ENCODE assay signal across 18 cellular contexts in the genomic region with DNA sequence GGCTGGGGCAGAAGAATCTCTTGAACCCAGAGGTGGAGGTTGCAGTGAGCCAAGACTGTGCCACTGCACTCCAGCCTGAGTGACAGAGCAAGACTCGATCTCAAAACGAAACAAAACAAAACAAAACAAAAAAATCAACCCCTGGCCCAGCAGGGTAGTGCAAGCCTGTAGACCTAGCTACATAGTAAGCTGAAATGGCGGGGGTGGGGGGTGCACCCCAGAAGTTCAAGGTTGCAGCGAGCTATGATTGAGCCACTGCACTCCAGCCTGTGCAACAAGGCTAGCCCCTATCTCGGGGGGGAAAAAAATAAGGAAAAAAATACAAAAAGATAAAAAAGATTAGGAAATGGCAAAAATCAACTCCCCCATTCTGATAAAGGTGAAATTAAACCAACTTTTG. TPM values are rescaled to one million over a fixed set of nuclear protein-coding genes. Genes with fewer than 3 reads are reported as not detected.
A peak's percentile ranks its signal among the peaks of the same experiment; 100 is the strongest.
DNase-seq lines count a peak whose midpoint lies in the region; ATAC-seq, FAIRE-seq and TF ChIP-seq lines count a peak whose summit lies in the region.
"Had no signal": no experiment of that assay in that cellular context is flagged by ENCODE, and none has a peak within 500 bp of the region (broad histone marks: within the 10 kb centered on the region; RNA-seq: fewer than 3 reads in every experiment).

No MANE protein-coding gene starts in this region.

- no peak overlapping the region for H3K4me3 Mint-ChIP-seq in stimulated activated naive CD8-positive, alpha-beta T cell treated with anti-CD3 and anti-CD28 coated beads, Interleukin-15, amount 100 ng/mL, for 72 hours
- H3K4me3 Mint-ChIP-seq in activated CD8-positive, alpha-beta T cell treated with anti-CD3 and anti-CD28 coated beads, Interleukin-2, amount 10 ng/mL, durations not matched to agents 7 days and 5 days, result no peak overlapping the region
- H3K4me3 Mint-ChIP-seq in HFFc6, result no peak overlapping the region
- H3K4me3 Mint-ChIP-seq: B cell had no signal

- no peak overlapping the region for H3K27ac ChIP-seq in HepG2 (ENCODE audit: extremely low read length, insufficient read depth, low read length)
- H3K27ac ChIP-seq: GM23248 had no signal

- no peak overlapping the region for H3K4me2 ChIP-seq in HepG2 (ENCODE audit: low read depth, low read length)
- H3K4me2 ChIP-seq: SK-N-SH had no signal

- WGBS in HepG2 (ENCODE audit: low lambda C conversion rate), result 88% methylated on average over 5 of the region's 5 CpGs

- TF ChIP-seq CTCF in HepG2 (CRISPR knock-in tag; IDR thresholded peaks at IDR 0.05) (no peak), HFFc6 (IDR thresholded peaks at IDR 0.05) (no peak)

- no peaks in the 10 kb centered on the region for H3K9me3 Mint-ChIP-seq in stimulated activated naive CD8-positive, alpha-beta T cell treated with anti-CD3 and anti-CD28 coated beads, Interleukin-15, amount 100 ng/mL, for 72 hours
- no peaks in the 10 kb centered on the region for H3K9me3 Mint-ChIP-seq in activated CD8-positive, alpha-beta T cell treated with anti-CD3 and anti-CD28 coated beads, Interleukin-2, amount 10 ng/mL, durations not matched to agents 7 days and 5 days (ENCODE audit: insufficient read depth)
- H3K9me3 Mint-ChIP-seq in HFFc6, result no peaks in the 10 kb centered on the region

- no peak overlapping the region for H3K27ac Mint-ChIP-seq in stimulated activated naive CD8-positive, alpha-beta T cell treated with anti-CD3 and anti-CD28 coated beads, Interleukin-15, amount 100 ng/mL, for 72 hours
- H3K27ac Mint-ChIP-seq in activated CD8-positive, alpha-beta T cell treated with anti-CD3 and anti-CD28 coated beads, Interleukin-2, amount 10 ng/mL, durations not matched to agents 7 days and 5 days, result no peak overlapping the region
- no peak overlapping the region for H3K27ac Mint-ChIP-seq in HFFc6
- H3K27ac Mint-ChIP-seq: B cell had no signal

- no peak overlapping the region for H3K9ac ChIP-seq in HepG2 (ENCODE audit: insufficient read depth, low read depth, low read length)
- H3K9ac ChIP-seq: GM23248, SK-N-SH had no signal

- no peak for FAIRE-seq in HepG2 (lab: Jason Lieb, UNC)
- FAIRE-seq: G401.6 had no signal

- CTCF ChIA-PET in activated CD8-positive, alpha-beta T cell treated with anti-CD3 and anti-CD28 coated beads, Interleukin-2, amount 10 ng/mL, durations not matched to agents 7 days and 5 days (lab: Charles Lee), result interaction anchor here (0.6 to 1.1 kb wide), 3 partner anchors 8 to 131 kb away, joined by 3 to 5 read pairs (median 3); no protein-coding TSS in a partner anchor
- CTCF ChIA-PET in HepG2 (lab: Yijun Ruan, JAX; ENCODE audit: low intra/inter-chr PET ratio, low total read pairs), result no interaction called here

- in situ Hi-C loops in HepG2 (cut with HindIII; ENCODE audit: extremely low pct_ligation_motif_present, low pct_unique_long_range_greater_than_20kb), result no loop called here

- peaks cover 64% of the 10 kb centered on the region for H3K4me1 ChIP-seq in HepG2 (ENCODE audit: insufficient read depth, low read length)

- BruUV-seq in HepG2 (replicated peaks; lab: Mats Ljungman, UMichigan), result no TSS peak

- H2AFZ ChIP-seq in HepG2 (ENCODE audit: low read length), result no peak overlapping the region
- H2AFZ ChIP-seq: GM23248 had no signal

- peak; percentile 40 for ATAC-seq in stimulated activated naive CD8-positive, alpha-beta T cell treated with anti-CD3 and anti-CD28 coated beads, Interleukin-15, amount 100 ng/mL, for 72 hours
- no peak for ATAC-seq in stimulated activated naive CD8-positive, alpha-beta T cell treated with anti-CD3 and anti-CD28 coated beads, Interleukin-15, Interleukin-2, amounts not matched to agents 100 U/mL and 50 U/mL, for 24 hours
- peak; percentile 34 for ATAC-seq in activated CD8-positive, alpha-beta T cell treated with anti-CD3 and anti-CD28 coated beads, Interleukin-2, amount 10 ng/mL, durations not matched to agents 7 days and 5 days
- ATAC-seq in HepG2 (peak; percentile 71), GM19467 (IDR thresholded peaks at IDR 0.05; ENCODE audit: unreplicated experiment) (no peak)

- TF ChIP-seq RAD21 in HepG2 (CRISPR knock-in tag; IDR thresholded peaks at IDR 0.05), result no peak

- intact Hi-C loops in HepG2 (cut with micrococcal nuclease; ENCODE audit: unreplicated experiment), result loop anchor here (10.0 kb wide), 1 partner anchor 364 kb away; no protein-coding TSS in a partner anchor

- no peaks in the 10 kb centered on the region for H3K27me3 ChIP-seq in HepG2 (ENCODE audit: control insufficient read depth in 1 of 2, insufficient read depth in 2 of 2, low read length in 2 of 2)

- DNase-seq in stimulated activated naive CD8-positive, alpha-beta T cell treated with anti-CD3 and anti-CD28 coated beads, Interleukin-15, amount 100 ng/mL, for 72 hours, result no peak
- no peak for DNase-seq in stimulated activated naive CD8-positive, alpha-beta T cell treated with anti-CD3 and anti-CD28 coated beads, Interleukin-15, Interleukin-2, amounts not matched to agents 100 U/mL and 50 U/mL, for 24 hours
- DNase-seq in activated CD8-positive, alpha-beta T cell treated with anti-CD3 and anti-CD28 coated beads, Interleukin-2, amount 10 ng/mL, durations not matched to agents 7 days and 5 days, result no peak
- DNase-seq in HepG2 (ENCODE audit: low spot score), result peak; percentile 29
- DNase-seq in H4 (ENCODE audit: low spot score), result no peak
- DNase-seq in activated naive CD4-positive, alpha-beta T cell treated with anti-CD3 and anti-CD28 coated beads, Interleukin-2, amount 50 U/mL, for 16 hours, result no peak
- DNase-seq in HFFc6, result no peak
- DNase-seq: COR-L47, DMS 273 treated with DMSO at 0.1 percent for 48 hours, GM23248, MM.1S, NCI-H1105, NCI-H2081 treated with DMSO at 0.1 percent for 48 hours, Right ventricle myocardium superior, SK-N-SH had no signal

- no peak for TF ChIP-seq EP300 in HepG2 (IDR thresholded peaks at IDR 0.05; ENCODE audit: low read depth in 2 of 2, low read length in 2 of 2)
- TF ChIP-seq EP300 in HepG2 (CRISPR knock-in tag; IDR thresholded peaks at IDR 0.05; ENCODE audit: borderline replicate concordance), result no peak

- H3K4me1 Mint-ChIP-seq in stimulated activated naive CD8-positive, alpha-beta T cell treated with anti-CD3 and anti-CD28 coated beads, Interleukin-15, amount 100 ng/mL, for 72 hours, result peaks cover 52% of the 10 kb centered on the region
- peaks cover 24% of the 10 kb centered on the region for H3K4me1 Mint-ChIP-seq in activated CD8-positive, alpha-beta T cell treated with anti-CD3 and anti-CD28 coated beads, Interleukin-2, amount 10 ng/mL, durations not matched to agents 7 days and 5 days (ENCODE audit: low read depth)
- peaks cover 22% of the 10 kb centered on the region for H3K4me1 Mint-ChIP-seq in HFFc6 (ENCODE audit: low read depth)

- peaks cover 0 to 3% of the 10 kb centered on the region in 2 experiments; a peak in 1 of 5 replicates for H3K36me3 ChIP-seq in HepG2 (replicated peaks in 1 of 2; ENCODE audit: control insufficient read depth in 1 of 2, insufficient read depth in 2 of 2, low read length in 2 of 2)

- no peaks in the 10 kb centered on the region for H3K9me3 ChIP-seq in HepG2 (ENCODE audit: low read length)
- H3K9me3 ChIP-seq: SK-N-SH had no signal

- H3K79me2 ChIP-seq in HepG2 (ENCODE audit: insufficient read depth, low read length), result peaks cover 94% of the 10 kb centered on the region

- no peak for TF ChIP-seq POLR2A in HepG2 (IDR thresholded peaks at IDR 0.05; ENCODE audit: insufficient read depth in 1 of 2, low read depth in 2 of 2, low read length in 2 of 2)

- no peak overlapping the region for H3K4me3 ChIP-seq in HepG2 (replicated peaks in 1 of 3; ENCODE audit: insufficient read depth in 1 of 3, low read depth in 2 of 3, low read length in 3 of 3)
- H3K4me3 ChIP-seq: GM23248 had no signal

- peaks cover 8% of the 10 kb centered on the region for H3K36me3 Mint-ChIP-seq in activated CD8-positive, alpha-beta T cell treated with anti-CD3 and anti-CD28 coated beads, Interleukin-2, amount 10 ng/mL, durations not matched to agents 7 days and 5 days (ENCODE audit: low read depth)
- H3K36me3 Mint-ChIP-seq in HFFc6 (ENCODE audit: low read depth), result no peaks in the 10 kb centered on the region

- no peaks in the 10 kb centered on the region for H3K27me3 Mint-ChIP-seq in stimulated activated naive CD8-positive, alpha-beta T cell treated with anti-CD3 and anti-CD28 coated beads, Interleukin-15, amount 100 ng/mL, for 72 hours
- no peaks in the 10 kb centered on the region for H3K27me3 Mint-ChIP-seq in activated CD8-positive, alpha-beta T cell treated with anti-CD3 and anti-CD28 coated beads, Interleukin-2, amount 10 ng/mL, durations not matched to agents 7 days and 5 days (ENCODE audit: low read depth)
- no peaks in the 10 kb centered on the region for H3K27me3 Mint-ChIP-seq in HFFc6 (ENCODE audit: insufficient read depth)
- H3K27me3 Mint-ChIP-seq: B cell had no signal

- POLR2A ChIA-PET in activated CD8-positive, alpha-beta T cell treated with anti-CD3 and anti-CD28 coated beads, Interleukin-2, amount 10 ng/mL, durations not matched to agents 7 days and 5 days (lab: Charles Lee), result interaction anchor here (0.6 kb wide), 1 partner anchor 103 kb away, joined by 3 read pairs; no protein-coding TSS in a partner anchor
- POLR2A ChIA-PET in HepG2 (lab: Yijun Ruan, JAX), result no interaction called here

- peaks cover 77% of the 10 kb centered on the region for H4K20me1 ChIP-seq in HepG2 (ENCODE audit: insufficient read depth, low read length)

RNA-seq across cellular contexts. Expression of a gene that starts 6.4 kb away (rescaled TPM):
- total RNA-seq in activated CD8-positive, alpha-beta T cell treated with anti-CD3 and anti-CD28 coated beads, Interleukin-2, amount 10 ng/mL, durations not matched to agents 7 days and 5 days, result 10 to 100 TPM; 50.5 to 58.7 TPM
- 110 and 119 TPM in 2 replicates for total RNA-seq in HepG2 (2016; rRNA removed; fragmentation: Illumina TruSeq; extraction: Trizol)
- 27.7 and 31.0 TPM in 2 replicates for total RNA-seq in HepG2 (2016; cell fraction: cytosol; rRNA removed; fragmentation: Illumina TruSeq; extraction: Trizol; ENCODE audit: low read depth)
- total RNA-seq in HepG2 (2016; cell fraction: insoluble cytoplasmic fraction; rRNA removed; fragmentation: Illumina TruSeq; extraction: Trizol), result 103 and 118 TPM in 2 replicates
- 27.3 and 34.4 TPM in 2 replicates for total RNA-seq in HepG2 (2016; cell fraction: membrane; rRNA removed; fragmentation: Illumina TruSeq; extraction: Trizol)
- 180 and 190 TPM in 2 replicates for total RNA-seq in HepG2 (2016; cell fraction: nucleus; rRNA removed; fragmentation: Illumina TruSeq; extraction: Trizol)
- polyA plus RNA-seq in HepG2 (2011; rRNA removed), result 38.7 and 56.5 TPM in 2 replicates
- polyA plus RNA-seq in HepG2 (2011; cell fraction: cytosol; rRNA removed), result 38.9 and 55.1 TPM in 2 replicates
- polyA plus RNA-seq in HepG2 (2011; cell fraction: nucleus; rRNA removed), result 187 and 191 TPM in 2 replicates
- polyA plus RNA-seq in HepG2 (2012), result 70.4 and 80.6 TPM in 2 replicates
- 4.2 and 4.6 TPM in 2 replicates for polyA plus RNA-seq in HepG2 (2016; cell fraction: cytosol; fragmentation: Illumina TruSeq; extraction: Trizol; ENCODE audit: low read depth)
- polyA plus RNA-seq in HepG2 (2016; cell fraction: insoluble cytoplasmic fraction; fragmentation: Illumina TruSeq; extraction: Trizol; ENCODE audit: low read depth), result 56.7 and 61.4 TPM in 2 replicates
- polyA plus RNA-seq in HepG2 (2016; cell fraction: membrane; fragmentation: Illumina TruSeq; extraction: Trizol; ENCODE audit: low read depth), result 9.8 and 13.3 TPM in 2 replicates
- polyA plus RNA-seq in HepG2 (2016; cell fraction: nucleus; fragmentation: Illumina TruSeq; extraction: Trizol; ENCODE audit: insufficient read depth, low read depth), result 166 and 178 TPM in 2 replicates
- polyA minus RNA-seq in HepG2 (2011; rRNA and poly(A)+ RNA removed; ENCODE audit: low replicate concordance), result 27.4 and 51.2 TPM in 2 replicates
- 39.4 and 47.8 TPM in 2 replicates for polyA minus RNA-seq in HepG2 (2011; cell fraction: cytosol; rRNA and poly(A)+ RNA removed)
- 212 and 269 TPM in 2 replicates for polyA minus RNA-seq in HepG2 (2011; cell fraction: nucleus; rRNA and poly(A)+ RNA removed)
- total RNA-seq in H4 (2014; rRNA removed; shearing (Covaris generic)), result 68.0 and 68.3 TPM in 2 replicates
- 10 to 100 TPM; 21.4 to 28.7 (median 24.4) TPM for total RNA-seq in HFFc6 (2021; fragmentation: NEBNext Ultra II Directional; extraction: Animal tissue kit (Norgen Biotek cat#: 25700))

Comparison
In these comparisons a context has a peak if more than half of its experiments do, and no peak if none do; other contexts are left out.
1. ATAC-seq: peak in stimulated activated naive CD8-positive, alpha-beta T cell treated with anti-CD3 and anti-CD28 coated beads, Interleukin-15, amount 100 ng/mL, for 72 hours (single experiment), activated CD8-positive, alpha-beta T cell treated with anti-CD3 and anti-CD28 coated beads, Interleukin-2, amount 10 ng/mL, durations not matched to agents 7 days and 5 days (single experiment) and HepG2 (single experiment); none in stimulated activated naive CD8-positive, alpha-beta T cell treated with anti-CD3 and anti-CD28 coated beads, Interleukin-15, Interleukin-2, amounts not matched to agents 100 U/mL and 50 U/mL, for 24 hours (single experiment) and GM19467 (single experiment).